28 cellular contexts compared by ENCODE assay signal in genomic region chr6:161066511-161066910, GRCh38.
DNase-seq lines count a peak whose midpoint lies in the region; ATAC-seq lines count a peak whose summit lies in the region.
"Had no signal": no experiment of that assay in that cellular context is flagged by ENCODE, and none has a peak within 500 bp of the region (broad histone marks: within the 10 kb centered on the region; RNA-seq: fewer than 3 reads in every experiment).

No MANE protein-coding gene starts in this region.

- no peak overlapping the region for H3K18ac ChIP-seq in mesendoderm (ENCODE audit: low read length)

- no peak overlapping the region for H3K27ac ChIP-seq in mesendoderm (ENCODE audit: low read depth, low read length)
- H3K27ac ChIP-seq: BLaER1, body of pancreas, heart left ventricle, parathyroid adenoma, SJSA1, upper lobe of left lung had no signal

- no peak overlapping the region for H3K56ac ChIP-seq in mesendoderm (ENCODE audit: low read length)

- DNase-seq in NCI-H748 (lab: John Stamatoyannopoulos, UW; ENCODE audit: unreplicated experiment), result peak; percentile 60
- no peak for DNase-seq in NCI-H748 treated with DMSO at 0.1 percent for 48 hours (lab: John Stamatoyannopoulos, UW)
- peak; percentile 53 for DNase-seq in NCI-H1105 (lab: John Stamatoyannopoulos, UW)
- peak; percentile 32 for DNase-seq in dermis blood vessel endothelial cell
- peak; percentile 48 for DNase-seq in mesendoderm
- DNase-seq in DMS114 treated with DMSO at 0.1 percent for 48 hours (lab: John Stamatoyannopoulos, UW; ENCODE audit: unreplicated experiment), result no peak
- no peak for DNase-seq in medulla oblongata (ENCODE audit: extremely low spot score)
- DNase-seq: 8988T; activated CD4-positive, alpha-beta T cell treated with anti-CD3 and anti-CD28 coated beads, Interleukin-2, amount 50 U/mL, for 1 hour; activated CD8-positive, alpha-beta memory T cell treated with anti-CD3 and anti-CD28 coated beads, Interleukin-2, amount 50 U/mL, for 48 hours; activated effector memory CD4-positive, alpha-beta T cell treated with Interleukin-2 at 50 U/mL for 16 hours; body of pancreas; COR-L47; effector memory CD4-positive, alpha-beta T cell; GOT3; heart left ventricle; midbrain; NCI-H1694 treated with DMSO at 0.1 percent for 48 hours; NCI-H2227 treated with DMSO at 0.1 percent for 48 hours; NK-92 treated with Interleukin-12 subunit alpha and Interleukin-12 subunit beta, amount 100 ng/mL, for 24 hours; stimulated activated CD4-positive, alpha-beta T cell treated with anti-CD3 and anti-CD28 coated beads, Interleukin-15, amount 100 ng/mL, for 24 hours; upper lobe of left lung had no signal

- no peak overlapping the region for H4K8ac ChIP-seq in mesendoderm (ENCODE audit: low read depth, low read length)

- H3K27me3 ChIP-seq in mesendoderm (ENCODE audit: insufficient read depth, low read length, poor library complexity), result no peaks in the 10 kb centered on the region
- H3K27me3 ChIP-seq: BLaER1, body of pancreas, heart left ventricle, SJSA1, upper lobe of left lung had no signal

- H2BK15ac ChIP-seq in mesendoderm (replicated peaks; ENCODE audit: low read depth), result no peak overlapping the region

- H3K4me1 ChIP-seq in mesendoderm (ENCODE audit: control insufficient read depth, low read depth, low read length), result peaks cover 13% of the 10 kb centered on the region
- H3K4me1 ChIP-seq: BLaER1, body of pancreas, upper lobe of left lung had no signal

- ATAC-seq in GM21381 (IDR thresholded peaks at IDR 0.05; ENCODE audit: unreplicated experiment), result no peak
- ATAC-seq: body of pancreas, heart left ventricle, Panc1, sciatic nerve had no signal

- no peak overlapping the region for H3K9ac ChIP-seq in mesendoderm (ENCODE audit: low read length)
- H3K9ac ChIP-seq: BLaER1, parathyroid adenoma had no signal

- H2AK5ac ChIP-seq in mesendoderm (ENCODE audit: low read length), result no peak overlapping the region

- no peak overlapping the region for H3K4ac ChIP-seq in mesendoderm (ENCODE audit: low read depth, low read length)

- H3K23ac ChIP-seq in mesendoderm (ENCODE audit: low read length), result no peak overlapping the region

- no CpG with 5 or more reads among the region's 3 CpGs for WGBS in mesendoderm (ENCODE audit: extremely low coverage, insufficient coverage, low lambda C conversion rate)

- no peak overlapping the region for H3K4me3 ChIP-seq in mesendoderm (ENCODE audit: low read length)
- H3K4me3 ChIP-seq: BLaER1, body of pancreas, heart left ventricle, SJSA1, upper lobe of left lung had no signal

- H3K79me2 ChIP-seq in mesendoderm (ENCODE audit: control insufficient read depth, insufficient read depth, low read length), result peaks cover 27% of the 10 kb centered on the region

- H3K79me1 ChIP-seq in mesendoderm (ENCODE audit: low read length), result peaks cover 17% of the 10 kb centered on the region

- H2BK5ac ChIP-seq in mesendoderm (ENCODE audit: low read length), result no peak overlapping the region

- no peak overlapping the region for H3K4me2 ChIP-seq in mesendoderm (ENCODE audit: low read length)
- H3K4me2 ChIP-seq: BLaER1 had no signal

- H4K5ac ChIP-seq in mesendoderm (ENCODE audit: low read length), result no peak overlapping the region

- H3K36me3 ChIP-seq in mesendoderm (ENCODE audit: control insufficient read depth, insufficient read depth, low read length), result no peaks in the 10 kb centered on the region

- H2BK120ac ChIP-seq in mesendoderm (ENCODE audit: low read depth, low read length), result no peak overlapping the region

Comparison
In these comparisons a context has a peak if more than half of its experiments do, and no peak if none do; other contexts are left out.
1. DNase-seq: peak in NCI-H748 (single experiment), NCI-H1105 (single experiment), dermis blood vessel endothelial cell (single experiment) and mesendoderm (single experiment); none in NCI-H748 treated with DMSO at 0.1 percent for 48 hours (single experiment), DMS114 treated with DMSO at 0.1 percent for 48 hours (single experiment) and medulla oblongata (single experiment).